17 cellular contexts compared by ENCODE assay signal in the genomic region with DNA sequence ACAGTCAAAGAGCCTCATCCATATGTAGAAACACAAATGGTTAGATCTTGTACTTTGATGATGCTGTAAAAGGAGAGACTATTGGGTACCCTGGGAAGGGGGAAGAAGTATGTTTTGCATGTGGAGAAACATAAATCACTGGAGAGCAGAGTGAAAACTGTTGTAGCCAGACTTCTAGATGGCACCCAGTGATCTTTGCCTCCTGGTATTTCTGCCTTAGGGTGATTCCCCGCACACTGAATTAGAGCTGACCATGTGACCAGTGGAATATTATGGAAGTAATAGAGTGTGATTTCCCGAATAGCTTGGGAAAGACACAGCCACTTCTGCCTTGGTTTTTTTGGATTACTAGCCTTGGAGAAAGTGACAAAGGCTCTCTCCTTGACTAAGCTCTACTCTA.
DNase-seq lines count a peak whose midpoint lies in the region; ATAC-seq, FAIRE-seq and TF ChIP-seq lines count a peak whose summit lies in the region.
"Had no signal": no experiment of that assay in that cellular context is flagged by ENCODE, and none has a peak within 500 bp of the region (broad histone marks: within the 10 kb centered on the region; RNA-seq: fewer than 3 reads in every experiment).

No MANE protein-coding gene starts in this region.

- TF ChIP-seq EP300 in SK-N-SH (IDR thresholded peaks at IDR 0.05; ENCODE audit: borderline replicate concordance in 1 of 2, low read depth in 1 of 2, low read length in 1 of 2) = no peak

- ATAC-seq in HG02759 (IDR thresholded peaks at IDR 0.05; ENCODE audit: unreplicated experiment) = no peak
- ATAC-seq: CD8-positive, alpha-beta T cell; GM23338; HCT116 had no signal

- dilution Hi-C loops in keratinocyte (cut with MboI; ENCODE audit: extremely low pct_ligation_motif_present, low sequenced_read_pairs) = no loop called here

- CTCF ChIA-PET in SK-N-SH (lab: Yijun Ruan, JAX) = no interaction called here

- no peak overlapping the region for H3K27ac ChIP-seq in keratinocyte (ENCODE audit: control insufficient read depth, insufficient read depth, low read length)
- peak overlapping the region; percentile 63 to 71 for H3K27ac ChIP-seq in tibial artery
- H3K27ac ChIP-seq in SK-N-SH (ENCODE audit: low read depth in 2 of 2, low read length in 1 of 2) = no peak overlapping the region
- H3K27ac ChIP-seq: BLaER1 treated with 17β-estradiol and CSF1 and Interleukin-3, amounts not matched to agents 10 nM and 100 nM had no signal

- no peak for TF ChIP-seq RAD21 in SK-N-SH (IDR thresholded peaks at IDR 0.05; ENCODE audit: low read length)

- peak; percentile 37 for DNase-seq in ELR (ENCODE audit: low read depth)
- peak; percentile 55 for DNase-seq in M059J (ENCODE audit: low read depth)
- DNase-seq in keratinocyte (ENCODE audit: low read depth, low spot score) = no peak
- no peak for DNase-seq in tibial artery
- no peak for DNase-seq in SK-N-DZ (ENCODE audit: low spot score)
- DNase-seq in activated CD4-positive, CD25-positive, alpha-beta regulatory T cell treated with anti-CD3 and anti-CD28 coated beads, Interleukin-2, amount 50 U/mL, for 72 hours = no peak
- no peak for DNase-seq in SK-N-SH
- DNase-seq: Calu3; CD8-positive, alpha-beta T cell; DMS79 treated with DMSO at 0.1 percent for 48 hours; GDM1; H7; HFFc6 had no signal

- WGBS in SK-N-SH (ENCODE audit: low lambda C conversion rate) = 59% methylated on average over 2 of the region's 2 CpGs

- H4K20me1 ChIP-seq in keratinocyte (ENCODE audit: control insufficient read depth, extremely low read depth, insufficient read depth, low read length) = no peaks in the 10 kb centered on the region
- H4K20me1 ChIP-seq in SK-N-SH (ENCODE audit: insufficient read depth) = no peaks in the 10 kb centered on the region
- H4K20me1 ChIP-seq: BLaER1 treated with 17β-estradiol and CSF1 and Interleukin-3, amounts not matched to agents 10 nM and 100 nM had no signal

- H3K4me2 ChIP-seq in keratinocyte (ENCODE audit: control insufficient read depth, extremely low read depth, insufficient read depth, low read depth, low read length) (no peak overlapping the region), SK-N-SH (no peak overlapping the region)
- H3K4me2 ChIP-seq: BLaER1 treated with 17β-estradiol and CSF1 and Interleukin-3, amounts not matched to agents 10 nM and 100 nM; GM23338 had no signal

- FAIRE-seq in keratinocyte (lab: Jason Lieb, UNC) = peak; percentile 5

- H3K4me1 ChIP-seq in keratinocyte (ENCODE audit: control insufficient read depth, extremely low read depth, insufficient read depth, low read length) (no peaks in the 10 kb centered on the region), tibial artery (peaks cover 0 to 31% (median 0%) of the 10 kb centered on the region in 4 donors), SK-N-SH (ENCODE audit: control insufficient read depth in 1 of 2, insufficient read depth in 2 of 2, low read depth in 1 of 2, low read length in 1 of 2) (no peaks in the 10 kb centered on the region)

- H3K9ac ChIP-seq in keratinocyte (ENCODE audit: control insufficient read depth, extremely low read depth, insufficient read depth, low read length) (no peak overlapping the region), SK-N-SH (no peak overlapping the region)
- H3K9ac ChIP-seq: BLaER1 treated with 17β-estradiol and CSF1 and Interleukin-3, amounts not matched to agents 10 nM and 100 nM had no signal

- H3K27me3 ChIP-seq in keratinocyte (ENCODE audit: control insufficient read depth, extremely low read depth, insufficient read depth, low read length) = no peaks in the 10 kb centered on the region
- no peaks in the 10 kb centered on the region for H3K27me3 ChIP-seq in tibial artery
- no peaks in the 10 kb centered on the region for H3K27me3 ChIP-seq in SK-N-SH (ENCODE audit: insufficient read depth)
- H3K27me3 ChIP-seq: BLaER1 treated with 17β-estradiol and CSF1 and Interleukin-3, amounts not matched to agents 10 nM and 100 nM had no signal

- no peaks in the 10 kb centered on the region for H3F3A ChIP-seq in SK-N-SH (replicated peaks; ENCODE audit: insufficient read depth)

- no peaks in the 10 kb centered on the region for H3K9me2 ChIP-seq in SK-N-SH

- H2AFZ ChIP-seq in keratinocyte (ENCODE audit: control insufficient read depth, low read length) (no peak overlapping the region), SK-N-SH (ENCODE audit: low read depth) (no peak overlapping the region)
- H2AFZ ChIP-seq: GM23338 had no signal

- intact Hi-C loops in tibial artery (cut with DNase I; ENCODE audit: low total_unique reads) = no loop called here

- H3K36me3 ChIP-seq in keratinocyte (ENCODE audit: control insufficient read depth in 2 of 2, extremely low read depth in 1 of 2, insufficient read depth in 2 of 2, low read length in 2 of 2) (no peaks in the 10 kb centered on the region), tibial artery (no peaks in the 10 kb centered on the region), SK-N-SH (replicated peaks in 1 of 2; ENCODE audit: control insufficient read depth in 1 of 2, insufficient read depth in 2 of 2, low read length in 1 of 2) (no peaks in the 10 kb centered on the region)
- H3K36me3 ChIP-seq: BLaER1 treated with 17β-estradiol and CSF1 and Interleukin-3, amounts not matched to agents 10 nM and 100 nM had no signal

- H3K79me2 ChIP-seq in keratinocyte (ENCODE audit: control insufficient read depth, insufficient read depth, low read length) (no peaks in the 10 kb centered on the region), SK-N-SH (ENCODE audit: insufficient read depth) (no peaks in the 10 kb centered on the region)

- H3K9me3 ChIP-seq in keratinocyte (ENCODE audit: control insufficient read depth, low read depth, low read length) (peaks cover 5% of the 10 kb centered on the region), tibial artery (peaks cover 0 to 4% (median 4%) of the 10 kb centered on the region in 3 donors), SK-N-SH (peaks cover 7% of the 10 kb centered on the region; the same call in 1 of the 2 replicates)

- no peaks in the 10 kb centered on the region for H3K9me1 ChIP-seq in keratinocyte (ENCODE audit: control insufficient read depth, extremely low read depth, insufficient read depth, low read length)

- H3K4me3 ChIP-seq in keratinocyte (ENCODE audit: control insufficient read depth in 2 of 3, extremely low read depth in 1 of 3, insufficient read depth in 2 of 3, low read depth in 1 of 3, low read length in 3 of 3) (no peak overlapping the region), tibial artery (no peak overlapping the region), SK-N-SH (ENCODE audit: low read depth in 2 of 2, low read length in 1 of 2) (no peak overlapping the region)
- H3K4me3 ChIP-seq: BLaER1 treated with 17β-estradiol and CSF1 and Interleukin-3, amounts not matched to agents 10 nM and 100 nM; GM23338 had no signal

- POLR2A ChIA-PET in SK-N-SH (lab: Yijun Ruan, JAX) = no interaction called here

- no peak for TF ChIP-seq CTCF in keratinocyte (optimal IDR thresholded peaks at IDR 0.05 in 1 of 3, IDR thresholded peaks at IDR 0.05 in 1 of 3, conservative IDR thresholded peaks at IDR 0.05 in 1 of 3; ENCODE audit: extremely low read depth in 1 of 3, insufficient read depth in 2 of 3, low read length in 3 of 3)
- no peak for TF ChIP-seq CTCF in tibial artery (IDR thresholded peaks at IDR 0.05)
- TF ChIP-seq CTCF in SK-N-SH (IDR thresholded peaks at IDR 0.05) = no peak

TF ChIP-seq in SK-N-SH, 30 proteins besides CTCF, POLR2A, EP300 and RAD21:
- no peak for TF ChIP-seq MXI1 (IDR thresholded peaks at IDR 0.05; ENCODE audit: low read depth, low read length)
- no peak for TF ChIP-seq JUND (IDR thresholded peaks at IDR 0.05)
- TF ChIP-seq, protein P1, sequence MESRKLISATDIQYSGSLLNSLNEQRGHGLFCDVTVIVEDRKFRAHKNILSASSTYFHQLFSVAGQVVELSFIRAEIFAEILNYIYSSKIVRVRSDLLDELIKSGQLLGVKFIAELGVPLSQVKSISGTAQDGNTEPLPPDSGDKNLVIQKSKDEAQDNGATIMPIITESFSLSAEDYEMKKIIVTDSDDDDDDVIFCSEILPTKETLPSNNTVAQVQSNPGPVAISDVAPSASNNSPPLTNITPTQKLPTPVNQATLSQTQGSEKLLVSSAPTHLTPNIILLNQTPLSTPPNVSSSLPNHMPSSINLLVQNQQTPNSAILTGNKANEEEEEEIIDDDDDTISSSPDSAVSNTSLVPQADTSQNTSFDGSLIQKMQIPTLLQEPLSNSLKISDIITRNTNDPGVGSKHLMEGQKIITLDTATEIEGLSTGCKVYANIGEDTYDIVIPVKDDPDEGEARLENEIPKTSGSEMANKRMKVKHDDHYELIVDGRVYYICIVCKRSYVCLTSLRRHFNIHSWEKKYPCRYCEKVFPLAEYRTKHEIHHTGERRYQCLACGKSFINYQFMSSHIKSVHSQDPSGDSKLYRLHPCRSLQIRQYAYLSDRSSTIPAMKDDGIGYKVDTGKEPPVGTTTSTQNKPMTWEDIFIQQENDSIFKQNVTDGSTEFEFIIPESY (IDR thresholded peaks at IDR 0.05; ENCODE audit: borderline replicate concordance, low read depth) = no peak
- no peak for TF ChIP-seq EZH2phosphoT487 (IDR thresholded peaks at IDR 0.05; ENCODE audit: borderline replicate concordance, low read depth)
- no peak for TF ChIP-seq FOSL2 (IDR thresholded peaks at IDR 0.05; ENCODE audit: borderline replicate concordance, low read depth)
- TF ChIP-seq GABPA (IDR thresholded peaks at IDR 0.05; ENCODE audit: low read depth) = no peak
- no peak for TF ChIP-seq TCF12 (IDR thresholded peaks at IDR 0.05)
- no peak for TF ChIP-seq TEAD4 (IDR thresholded peaks at IDR 0.05; ENCODE audit: borderline replicate concordance, insufficient read depth)
- TF ChIP-seq TAF1 (IDR thresholded peaks at IDR 0.05; ENCODE audit: borderline replicate concordance, low read depth, low read length) = no peak
- TF ChIP-seq NFIC (IDR thresholded peaks at IDR 0.05; ENCODE audit: borderline replicate concordance) = no peak
- no peak for TF ChIP-seq GATA2 (CRISPR knock-in tag; IDR thresholded peaks at IDR 0.05)
- no peak for TF ChIP-seq NRF1 (IDR thresholded peaks at IDR 0.05; ENCODE audit: low read depth, low read length)
- TF ChIP-seq IRF3 (IDR thresholded peaks at IDR 0.05; ENCODE audit: low read depth, low read length) = no peak

Comparison
In these comparisons a context has a peak if more than half of its experiments do, and no peak if none do; other contexts are left out.
1. DNase-seq: peak in ELR (single experiment) and M059J (single experiment); none in keratinocyte (single experiment), tibial artery (0 of 2), SK-N-DZ (single experiment), activated CD4-positive, CD25-positive, alpha-beta regulatory T cell treated with anti-CD3 and anti-CD28 coated beads, Interleukin-2, amount 50 U/mL, for 72 hours (single experiment) and SK-N-SH (single experiment).
2. H3K27ac ChIP-seq: peak in tibial artery (2 of 2); none in keratinocyte (single experiment) and SK-N-SH (0 of 2).